11 cellular contexts compared by ENCODE assay signal in the genomic region with DNA sequence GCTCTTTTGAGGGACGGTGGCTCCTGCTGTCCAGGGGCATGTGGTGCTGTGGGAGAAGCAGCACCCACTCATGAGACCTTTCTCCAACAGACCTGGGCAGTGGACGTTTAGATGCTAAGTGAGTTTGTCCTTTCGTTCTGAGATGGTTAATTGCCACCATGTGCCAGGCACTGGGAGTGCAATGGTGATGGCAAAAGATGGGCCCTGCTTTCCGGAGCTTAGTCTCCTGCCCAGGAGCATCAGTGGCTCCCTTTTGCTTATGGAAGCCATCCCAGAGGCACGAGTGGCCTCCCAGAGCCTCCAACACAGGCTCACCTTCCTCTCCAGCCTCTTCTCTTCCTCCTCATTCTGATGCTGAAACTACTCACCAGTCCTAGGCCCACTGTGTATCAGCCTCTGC. TPM values are rescaled to one million over a fixed set of nuclear protein-coding genes. Genes with fewer than 3 reads are reported as not detected.
DNase-seq lines count a peak whose midpoint lies in the region; ATAC-seq, FAIRE-seq and TF ChIP-seq lines count a peak whose summit lies in the region.
"Had no signal": no experiment of that assay in that cellular context is flagged by ENCODE, and none has a peak within 500 bp of the region (broad histone marks: within the 10 kb centered on the region; RNA-seq: fewer than 3 reads in every experiment).

No MANE protein-coding gene starts in this region.

- H3K9me3 Mint-ChIP-seq in activated T-helper 17 cell treated with anti-CD3 and anti-CD28 coated beads, Interleukin-2, amount 50 U/mL, for 72 hours = no peaks in the 10 kb centered on the region
- H3K9me3 Mint-ChIP-seq in naive thymus-derived CD4-positive, alpha-beta T cell = no peaks in the 10 kb centered on the region

- H3K9ac ChIP-seq in HepG2 (ENCODE audit: insufficient read depth, low read depth, low read length) = no peak overlapping the region

- POLR2A ChIA-PET in HepG2 (lab: Yijun Ruan, JAX) = no interaction called here
- POLR2A ChIA-PET in naive thymus-derived CD4-positive, alpha-beta T cell (lab: Charles Lee) = interaction anchor here (1.1 to 2.2 kb wide), 10 partner anchors 12 to 101 kb away, joined by 3 to 28 read pairs (median 4); partner anchors contain the start of genes GRB2, LLGL2, TMEM94 and TSEN54

- CTCF ChIA-PET in HepG2 (lab: Yijun Ruan, JAX; ENCODE audit: low intra/inter-chr PET ratio, low total read pairs) = interaction anchor here (1.0 kb wide), 2 partner anchors 60 to 61 kb away, joined by 3 to 4 read pairs; no protein-coding TSS in a partner anchor
- CTCF ChIA-PET in naive thymus-derived CD4-positive, alpha-beta T cell (lab: Charles Lee) = interaction anchor here (0.6 to 1.5 kb wide), 4 partner anchors 28 to 439 kb away, joined by 3 to 4 read pairs (median 4); partner anchors contain the start of gene TSEN54

- intact Hi-C loops in right lobe of liver (cut with DNase I) = no loop called here
- intact Hi-C loops in HepG2 (cut with micrococcal nuclease; ENCODE audit: unreplicated experiment) = loop anchor here (5.0 kb wide), 1 partner anchor 60 kb away; no protein-coding TSS in a partner anchor
- intact Hi-C loops in naive thymus-derived CD4-positive, alpha-beta T cell (cut with micrococcal nuclease) = loop anchor here (1.0 kb wide), 2 partner anchors 31 to 61 kb away; partner anchors contain the start of gene TMEM94 (in 1 of the 2)

- in situ Hi-C loops in HepG2 (cut with HindIII; ENCODE audit: extremely low pct_ligation_motif_present, low pct_unique_long_range_greater_than_20kb) = loop anchor here (5.0 kb wide), 1 partner anchor 55 kb away; no protein-coding TSS in a partner anchor

- H3K4me2 ChIP-seq in HepG2 (ENCODE audit: low read depth, low read length) = no peak overlapping the region

- peaks cover 12% of the 10 kb centered on the region for H3K4me1 Mint-ChIP-seq in activated T-helper 17 cell treated with anti-CD3 and anti-CD28 coated beads, Interleukin-2, amount 50 U/mL, for 72 hours
- peaks cover 18 to 39% (median 25%) of the 10 kb centered on the region in 7 donors for H3K4me1 Mint-ChIP-seq in naive thymus-derived CD4-positive, alpha-beta T cell

- no CpG with 5 or more reads among the region's 5 CpGs for WGBS in right lobe of liver (ENCODE audit: insufficient coverage, low coverage, low lambda C conversion rate, missing lambda C conversion rate)
- 90% methylated on average over 5 of the region's 5 CpGs for WGBS in HepG2 (ENCODE audit: low lambda C conversion rate)

- H3K27me3 ChIP-seq in right lobe of liver (no peaks in the 10 kb centered on the region), HepG2 (ENCODE audit: control insufficient read depth in 1 of 2, insufficient read depth in 2 of 2, low read length in 2 of 2) (no peaks in the 10 kb centered on the region)
- no peaks in the 10 kb centered on the region for H3K27me3 ChIP-seq in naive thymus-derived CD4-positive, alpha-beta T cell (ENCODE audit: control insufficient read depth in 2 of 2, insufficient read depth in 2 of 2, low read length in 2 of 2)

- ATAC-seq in right lobe of liver (no peak), HepG2 (no peak)
- peak; percentile 16 for ATAC-seq in activated T-helper 17 cell treated with anti-CD3 and anti-CD28 coated beads, Interleukin-2, amount 50 U/mL, for 72 hours (replicated peaks)
- no peak for ATAC-seq in naive thymus-derived CD4-positive, alpha-beta T cell

- H3K36me3 ChIP-seq in right lobe of liver (no peaks in the 10 kb centered on the region), HepG2 (replicated peaks in 1 of 2; ENCODE audit: control insufficient read depth in 1 of 2, insufficient read depth in 2 of 2, low read length in 2 of 2) (peaks cover 23 to 29% of the 10 kb centered on the region in 2 experiments)
- H3K36me3 ChIP-seq in naive thymus-derived CD4-positive, alpha-beta T cell (ENCODE audit: control insufficient read depth in 2 of 3, insufficient read depth in 3 of 3, low read length in 3 of 3) = peaks cover 0 to 26% (median under 1%) of the 10 kb centered on the region in 3 experiments

- peak overlapping the region; percentile 76 for H3K4me3 Mint-ChIP-seq in activated T-helper 17 cell treated with anti-CD3 and anti-CD28 coated beads, Interleukin-2, amount 50 U/mL, for 72 hours
- peak overlapping the region in 9 of 10 donors; percentile 75 to 88 (median 80) for H3K4me3 Mint-ChIP-seq in naive thymus-derived CD4-positive, alpha-beta T cell

- no peak for TF ChIP-seq RAD21 in HepG2 (CRISPR knock-in tag; IDR thresholded peaks at IDR 0.05)

- peak overlapping the region; percentile 97 for H3K27ac Mint-ChIP-seq in activated T-helper 17 cell treated with anti-CD3 and anti-CD28 coated beads, Interleukin-2, amount 50 U/mL, for 72 hours
- H3K27ac Mint-ChIP-seq in naive thymus-derived CD4-positive, alpha-beta T cell = peak overlapping the region; percentile 94 to 98 (median 96)

- H3K4me1 ChIP-seq in right lobe of liver = peaks cover 0 to 7% (median 0%) of the 10 kb centered on the region in 4 donors
- H3K4me1 ChIP-seq in HepG2 (ENCODE audit: insufficient read depth, low read length) = no peaks in the 10 kb centered on the region
- peaks cover 16 to 25% of the 10 kb centered on the region in 2 donors for H3K4me1 ChIP-seq in naive thymus-derived CD4-positive, alpha-beta T cell (ENCODE audit: control insufficient read depth in 2 of 2, insufficient read depth in 2 of 2, low read length in 2 of 2)

- TF ChIP-seq POLR2A in right lobe of liver (IDR thresholded peaks at IDR 0.05) (no peak), HepG2 (IDR thresholded peaks at IDR 0.05; ENCODE audit: insufficient read depth in 1 of 2, low read depth in 2 of 2, low read length in 2 of 2) (no peak)

- H3K27ac ChIP-seq in right lobe of liver (peak overlapping the region in 2 of 3 donors; percentile 20 to 33), HepG2 (ENCODE audit: extremely low read length, insufficient read depth, low read length) (no peak overlapping the region)
- peak overlapping the region; percentile 73 for H3K27ac ChIP-seq in naive thymus-derived CD4-positive, alpha-beta T cell (ENCODE audit: low read depth, low read length)

- no peak overlapping the region for H3K4me3 ChIP-seq in right lobe of liver
- no peak overlapping the region for H3K4me3 ChIP-seq in HepG2 (replicated peaks in 1 of 3; ENCODE audit: insufficient read depth in 1 of 3, low read depth in 2 of 3, low read length in 3 of 3)
- H3K4me3 ChIP-seq in naive thymus-derived CD4-positive, alpha-beta T cell (ENCODE audit: low read length) = peak overlapping the region; percentile 49

- H3K36me3 Mint-ChIP-seq in activated T-helper 17 cell treated with anti-CD3 and anti-CD28 coated beads, Interleukin-2, amount 50 U/mL, for 72 hours (ENCODE audit: low read depth) = no peaks in the 10 kb centered on the region
- H3K36me3 Mint-ChIP-seq in naive thymus-derived CD4-positive, alpha-beta T cell = peaks cover 0 to 18% (median 11%) of the 10 kb centered on the region in 5 donors

- TF ChIP-seq EP300 in HepG2 (IDR thresholded peaks at IDR 0.05; ENCODE audit: low read depth in 2 of 2, low read length in 2 of 2) (no peak), HepG2 (CRISPR knock-in tag; IDR thresholded peaks at IDR 0.05; ENCODE audit: borderline replicate concordance) (no peak)

- no peaks in the 10 kb centered on the region for H3K9me3 ChIP-seq in right lobe of liver
- H3K9me3 ChIP-seq in HepG2 (ENCODE audit: low read length) = no peaks in the 10 kb centered on the region
- H3K9me3 ChIP-seq in naive thymus-derived CD4-positive, alpha-beta T cell (ENCODE audit: control insufficient read depth in 2 of 3, low read length in 3 of 3) = no peaks in the 10 kb centered on the region

- BruUV-seq in HepG2 (replicated peaks; lab: Mats Ljungman, UMichigan) = no TSS peak

- H2AFZ ChIP-seq in HepG2 (ENCODE audit: low read length) = no peak overlapping the region

- FAIRE-seq in HepG2 (lab: Jason Lieb, UNC) = no peak

- DNase-seq in right lobe of liver = peak in 1 of 3 donors; percentile 43
- no peak for DNase-seq in HepG2 (ENCODE audit: low spot score)
- DNase-seq in naive thymus-derived CD4-positive, alpha-beta T cell = no peak
- DNase-seq in ecto neural progenitor cell (ENCODE audit: low spot score) = no peak
- no peak for DNase-seq in NCI-H2107 (lab: John Stamatoyannopoulos, UW)
- DNase-seq in NCI-H82 (lab: John Stamatoyannopoulos, UW) = no peak
- DNase-seq in medulla oblongata (ENCODE audit: extremely low spot score) = no peak
- DNase-seq: MM.1S, NCI-H446, SHP77 treated with DMSO at 0.1 percent for 48 hours had no signal

- TF ChIP-seq CTCF in right lobe of liver (IDR thresholded peaks at IDR 0.05) (no peak), HepG2 (CRISPR knock-in tag; IDR thresholded peaks at IDR 0.05) (no peak)

- no peaks in the 10 kb centered on the region for H3K79me2 ChIP-seq in HepG2 (ENCODE audit: insufficient read depth, low read length)

- H3K27me3 Mint-ChIP-seq in activated T-helper 17 cell treated with anti-CD3 and anti-CD28 coated beads, Interleukin-2, amount 50 U/mL, for 72 hours = no peaks in the 10 kb centered on the region
- no peaks in the 10 kb centered on the region for H3K27me3 Mint-ChIP-seq in naive thymus-derived CD4-positive, alpha-beta T cell

- peaks cover 7% of the 10 kb centered on the region; the same call in 1 of the 2 replicates for H4K20me1 ChIP-seq in HepG2 (ENCODE audit: insufficient read depth, low read length)

RNA-seq across cellular contexts. Expression of gene CASKIN2, which starts 28.4 kb away (rescaled TPM):
- 10 to 100 TPM in 4 of 6 experiments, 1 to 10 TPM in 2; 9.0 to 26.0 (median 12.0) TPM for total RNA-seq in right lobe of liver
- 5.2 and 10.6 TPM in 2 replicates for total RNA-seq in HepG2 (2016; rRNA removed; fragmentation: Illumina TruSeq; extraction: Trizol)
- 1.5 and 1.8 TPM in 2 replicates for total RNA-seq in HepG2 (2016; cell fraction: cytosol; rRNA removed; fragmentation: Illumina TruSeq; extraction: Trizol; ENCODE audit: low read depth)
- total RNA-seq in HepG2 (2016; cell fraction: insoluble cytoplasmic fraction; rRNA removed; fragmentation: Illumina TruSeq; extraction: Trizol) = 4.9 and 7.5 TPM in 2 replicates
- 3.4 and 4.1 TPM in 2 replicates for total RNA-seq in HepG2 (2016; cell fraction: membrane; rRNA removed; fragmentation: Illumina TruSeq; extraction: Trizol)
- 6.8 and 8.0 TPM in 2 replicates for total RNA-seq in HepG2 (2016; cell fraction: nucleus; rRNA removed; fragmentation: Illumina TruSeq; extraction: Trizol)
- 6.8 and 7.8 TPM in 2 replicates for polyA plus RNA-seq in HepG2 (2011; rRNA removed)
- 1.9 and 2.2 TPM in 2 replicates for polyA plus RNA-seq in HepG2 (2011; cell fraction: cytosol; rRNA removed)
- polyA plus RNA-seq in HepG2 (2011; cell fraction: nucleus; rRNA removed) = 23.6 and 26.5 TPM in 2 replicates
- 6.2 and 9.6 TPM in 2 replicates for polyA plus RNA-seq in HepG2 (2012)
- polyA plus RNA-seq in HepG2 (2016; cell fraction: cytosol; fragmentation: Illumina TruSeq; extraction: Trizol; ENCODE audit: low read depth) = 0.61 and 0.68 TPM in 2 replicates
- polyA plus RNA-seq in HepG2 (2016; cell fraction: insoluble cytoplasmic fraction; fragmentation: Illumina TruSeq; extraction: Trizol; ENCODE audit: low read depth) = 4.4 and 7.0 TPM in 2 replicates
- 1.6 and 1.8 TPM in 2 replicates for polyA plus RNA-seq in HepG2 (2016; cell fraction: membrane; fragmentation: Illumina TruSeq; extraction: Trizol; ENCODE audit: low read depth)
- 16.3 and 16.6 TPM in 2 replicates for polyA plus RNA-seq in HepG2 (2016; cell fraction: nucleus; fragmentation: Illumina TruSeq; extraction: Trizol; ENCODE audit: insufficient read depth, low read depth)
- polyA minus RNA-seq in HepG2 (2011; rRNA and poly(A)+ RNA removed; ENCODE audit: low replicate concordance) = 11.8 and 14.9 TPM in 2 replicates
- 4.9 and 5.0 TPM in 2 replicates for polyA minus RNA-seq in HepG2 (2011; cell fraction: cytosol; rRNA and poly(A)+ RNA removed)
- polyA minus RNA-seq in HepG2 (2011; cell fraction: nucleus; rRNA and poly(A)+ RNA removed) = 17.0 and 20.4 TPM in 2 replicates
- 1 to 10 TPM; 2.9 to 5.4 TPM for total RNA-seq in activated T-helper 17 cell treated with anti-CD3 and anti-CD28 coated beads, Interleukin-2, amount 50 U/mL, for 72 hours
- total RNA-seq in naive thymus-derived CD4-positive, alpha-beta T cell = 1 to 10 TPM in 2 of 5 experiments, under 1 TPM in 3; 0.22 to 1.2 (median 0.92) TPM
- polyA plus RNA-seq in naive thymus-derived CD4-positive, alpha-beta T cell = under 1 TPM in 1 of 2 donors, not detected in 1; 0.28 TPM

RNA-seq across cellular contexts. Expression of gene TSEN54, which starts 29.4 kb away (rescaled TPM):
- total RNA-seq in right lobe of liver = 10 to 100 TPM in 4 of 6 experiments, 1 to 10 TPM in 2; 8.5 to 13.6 (median 10.2) TPM
- 43.6 and 62.9 TPM in 2 replicates for total RNA-seq in HepG2 (2016; rRNA removed; fragmentation: Illumina TruSeq; extraction: Trizol)
- total RNA-seq in HepG2 (2016; cell fraction: cytosol; rRNA removed; fragmentation: Illumina TruSeq; extraction: Trizol; ENCODE audit: low read depth) = 20.6 and 23.0 TPM in 2 replicates
- total RNA-seq in HepG2 (2016; cell fraction: insoluble cytoplasmic fraction; rRNA removed; fragmentation: Illumina TruSeq; extraction: Trizol) = 44.0 and 64.1 TPM in 2 replicates
- total RNA-seq in HepG2 (2016; cell fraction: membrane; rRNA removed; fragmentation: Illumina TruSeq; extraction: Trizol) = 44.5 and 45.0 TPM in 2 replicates
- 39.9 and 48.4 TPM in 2 replicates for total RNA-seq in HepG2 (2016; cell fraction: nucleus; rRNA removed; fragmentation: Illumina TruSeq; extraction: Trizol)
- 63.3 and 64.4 TPM in 2 replicates for polyA plus RNA-seq in HepG2 (2011; rRNA removed)
- 36.2 and 47.1 TPM in 2 replicates for polyA plus RNA-seq in HepG2 (2011; cell fraction: cytosol; rRNA removed)
- polyA plus RNA-seq in HepG2 (2011; cell fraction: nucleus; rRNA removed) = 87.7 and 89.1 TPM in 2 replicates
- 22.1 and 34.4 TPM in 2 replicates for polyA plus RNA-seq in HepG2 (2012)
- 20.4 and 20.5 TPM in 2 replicates for polyA plus RNA-seq in HepG2 (2016; cell fraction: cytosol; fragmentation: Illumina TruSeq; extraction: Trizol; ENCODE audit: low read depth)
- polyA plus RNA-seq in HepG2 (2016; cell fraction: insoluble cytoplasmic fraction; fragmentation: Illumina TruSeq; extraction: Trizol; ENCODE audit: low read depth) = 37.7 and 50.5 TPM in 2 replicates
- 30.9 and 35.9 TPM in 2 replicates for polyA plus RNA-seq in HepG2 (2016; cell fraction: membrane; fragmentation: Illumina TruSeq; extraction: Trizol; ENCODE audit: low read depth)
- 108 and 110 TPM in 2 replicates for polyA plus RNA-seq in HepG2 (2016; cell fraction: nucleus; fragmentation: Illumina TruSeq; extraction: Trizol; ENCODE audit: insufficient read depth, low read depth)
- polyA minus RNA-seq in HepG2 (2011; rRNA and poly(A)+ RNA removed; ENCODE audit: low replicate concordance) = 56.0 and 95.0 TPM in 2 replicates
- 11.3 and 14.0 TPM in 2 replicates for polyA minus RNA-seq in HepG2 (2011; cell fraction: cytosol; rRNA and poly(A)+ RNA removed)
- 13.9 and 15.5 TPM in 2 replicates for polyA minus RNA-seq in HepG2 (2011; cell fraction: nucleus; rRNA and poly(A)+ RNA removed)
- 10 to 100 TPM; 25.3 to 46.4 TPM for total RNA-seq in activated T-helper 17 cell treated with anti-CD3 and anti-CD28 coated beads, Interleukin-2, amount 50 U/mL, for 72 hours
- 10 to 100 TPM; 36.2 to 62.9 (median 56.0) TPM for total RNA-seq in naive thymus-derived CD4-positive, alpha-beta T cell
- polyA plus RNA-seq in naive thymus-derived CD4-positive, alpha-beta T cell = 10 to 100 TPM; 64.6 to 85.0 TPM

RNA-seq across cellular contexts. Expression of gene TMEM94, which starts 30.5 kb away (rescaled TPM):
- total RNA-seq in right lobe of liver (10 to 100 TPM; 24.2 to 47.1 (median 29.6) TPM), HepG2 (2016; rRNA removed; fragmentation: Illumina TruSeq; extraction: Trizol) (20.8 and 32.6 TPM in 2 replicates)
- 26.4 and 26.9 TPM in 2 replicates for total RNA-seq in HepG2 (2016; cell fraction: cytosol; rRNA removed; fragmentation: Illumina TruSeq; extraction: Trizol; ENCODE audit: low read depth)
- 17.2 and 32.1 TPM in 2 replicates for total RNA-seq in HepG2 (2016; cell fraction: insoluble cytoplasmic fraction; rRNA removed; fragmentation: Illumina TruSeq; extraction: Trizol)
- 23.6 and 28.5 TPM in 2 replicates for total RNA-seq in HepG2 (2016; cell fraction: membrane; rRNA removed; fragmentation: Illumina TruSeq; extraction: Trizol)
- total RNA-seq in HepG2 (2016; cell fraction: nucleus; rRNA removed; fragmentation: Illumina TruSeq; extraction: Trizol) = 32.2 and 37.2 TPM in 2 replicates
- polyA plus RNA-seq in HepG2 (2011; rRNA removed) = 134 and 150 TPM in 2 replicates
- polyA plus RNA-seq in HepG2 (2011; cell fraction: cytosol; rRNA removed) = 37.1 and 46.4 TPM in 2 replicates
- 1,312 and 1,888 TPM in 2 replicates for polyA plus RNA-seq in HepG2 (2011; cell fraction: nucleus; rRNA removed)
- 125 and 137 TPM in 2 replicates for polyA plus RNA-seq in HepG2 (2012)
- 5.0 and 5.4 TPM in 2 replicates for polyA plus RNA-seq in HepG2 (2016; cell fraction: cytosol; fragmentation: Illumina TruSeq; extraction: Trizol; ENCODE audit: low read depth)
- polyA plus RNA-seq in HepG2 (2016; cell fraction: insoluble cytoplasmic fraction; fragmentation: Illumina TruSeq; extraction: Trizol; ENCODE audit: low read depth) = 15.7 and 19.0 TPM in 2 replicates
- 16.7 and 22.4 TPM in 2 replicates for polyA plus RNA-seq in HepG2 (2016; cell fraction: membrane; fragmentation: Illumina TruSeq; extraction: Trizol; ENCODE audit: low read depth)
- 121 and 131 TPM in 2 replicates for polyA plus RNA-seq in HepG2 (2016; cell fraction: nucleus; fragmentation: Illumina TruSeq; extraction: Trizol; ENCODE audit: insufficient read depth, low read depth)
- 36.2 and 133 TPM in 2 replicates for polyA minus RNA-seq in HepG2 (2011; rRNA and poly(A)+ RNA removed; ENCODE audit: low replicate concordance)
- polyA minus RNA-seq in HepG2 (2011; cell fraction: cytosol; rRNA and poly(A)+ RNA removed) = 52.6 and 54.1 TPM in 2 replicates
- 148 and 161 TPM in 2 replicates for polyA minus RNA-seq in HepG2 (2011; cell fraction: nucleus; rRNA and poly(A)+ RNA removed)
- total RNA-seq in activated T-helper 17 cell treated with anti-CD3 and anti-CD28 coated beads, Interleukin-2, amount 50 U/mL, for 72 hours = 10 to 100 TPM; 76.5 to 79.8 TPM
- total RNA-seq in naive thymus-derived CD4-positive, alpha-beta T cell = 10 to 100 TPM; 74.1 to 97.2 (median 81.9) TPM
- polyA plus RNA-seq in naive thymus-derived CD4-positive, alpha-beta T cell = 10 to 100 TPM; 11.7 to 27.2 TPM

RNA-seq across cellular contexts. Expression of gene LLGL2, which starts 38.5 kb away (rescaled TPM):
- 10 to 100 TPM; 32.8 to 71.4 (median 44.6) TPM for total RNA-seq in right lobe of liver
- total RNA-seq in HepG2 (2016; rRNA removed; fragmentation: Illumina TruSeq; extraction: Trizol) = 53.9 and 86.7 TPM in 2 replicates
- 27.2 and 32.8 TPM in 2 replicates for total RNA-seq in HepG2 (2016; cell fraction: cytosol; rRNA removed; fragmentation: Illumina TruSeq; extraction: Trizol; ENCODE audit: low read depth)
- total RNA-seq in HepG2 (2016; cell fraction: insoluble cytoplasmic fraction; rRNA removed; fragmentation: Illumina TruSeq; extraction: Trizol) = 51.9 and 87.2 TPM in 2 replicates
- 45.8 and 50.7 TPM in 2 replicates for total RNA-seq in HepG2 (2016; cell fraction: membrane; rRNA removed; fragmentation: Illumina TruSeq; extraction: Trizol)
- 72.1 and 85.8 TPM in 2 replicates for total RNA-seq in HepG2 (2016; cell fraction: nucleus; rRNA removed; fragmentation: Illumina TruSeq; extraction: Trizol)
- 83.0 and 109 TPM in 2 replicates for polyA plus RNA-seq in HepG2 (2011; rRNA removed)
- 40.2 and 67.1 TPM in 2 replicates for polyA plus RNA-seq in HepG2 (2011; cell fraction: cytosol; rRNA removed)
- polyA plus RNA-seq in HepG2 (2011; cell fraction: nucleus; rRNA removed) = 384 and 448 TPM in 2 replicates
- polyA plus RNA-seq in HepG2 (2012) = 33.3 and 59.5 TPM in 2 replicates
- 23.2 and 28.1 TPM in 2 replicates for polyA plus RNA-seq in HepG2 (2016; cell fraction: cytosol; fragmentation: Illumina TruSeq; extraction: Trizol; ENCODE audit: low read depth)
- polyA plus RNA-seq in HepG2 (2016; cell fraction: insoluble cytoplasmic fraction; fragmentation: Illumina TruSeq; extraction: Trizol; ENCODE audit: low read depth) = 41.6 and 52.9 TPM in 2 replicates
- 32.5 and 33.0 TPM in 2 replicates for polyA plus RNA-seq in HepG2 (2016; cell fraction: membrane; fragmentation: Illumina TruSeq; extraction: Trizol; ENCODE audit: low read depth)
- 204 and 230 TPM in 2 replicates for polyA plus RNA-seq in HepG2 (2016; cell fraction: nucleus; fragmentation: Illumina TruSeq; extraction: Trizol; ENCODE audit: insufficient read depth, low read depth)
- polyA minus RNA-seq in HepG2 (2011; rRNA and poly(A)+ RNA removed; ENCODE audit: low replicate concordance) = 30.9 and 126 TPM in 2 replicates
- polyA minus RNA-seq in HepG2 (2011; cell fraction: cytosol; rRNA and poly(A)+ RNA removed) = 30.6 and 31.7 TPM in 2 replicates
- polyA minus RNA-seq in HepG2 (2011; cell fraction: nucleus; rRNA and poly(A)+ RNA removed) = 79.4 and 86.0 TPM in 2 replicates
- total RNA-seq in activated T-helper 17 cell treated with anti-CD3 and anti-CD28 coated beads, Interleukin-2, amount 50 U/mL, for 72 hours = 10 to 100 TPM; 16.7 to 24.1 TPM
- total RNA-seq in naive thymus-derived CD4-positive, alpha-beta T cell = 10 to 100 TPM; 22.4 to 55.7 (median 33.7) TPM
- polyA plus RNA-seq in naive thymus-derived CD4-positive, alpha-beta T cell = 10 to 100 TPM in 1 of 2 donors, 1 to 10 TPM in 1; 9.2 to 12.8 TPM

Comparison
In these comparisons a context has a peak if more than half of its experiments do, and no peak if none do; other contexts are left out.
1. intact Hi-C loops: an anchor here in HepG2 (5.0 kb wide) and naive thymus-derived CD4-positive, alpha-beta T cell (1.0 kb wide); none called in right lobe of liver.